Comparison of ENCODE assay signal across 1 cellular context in the genomic region with DNA sequence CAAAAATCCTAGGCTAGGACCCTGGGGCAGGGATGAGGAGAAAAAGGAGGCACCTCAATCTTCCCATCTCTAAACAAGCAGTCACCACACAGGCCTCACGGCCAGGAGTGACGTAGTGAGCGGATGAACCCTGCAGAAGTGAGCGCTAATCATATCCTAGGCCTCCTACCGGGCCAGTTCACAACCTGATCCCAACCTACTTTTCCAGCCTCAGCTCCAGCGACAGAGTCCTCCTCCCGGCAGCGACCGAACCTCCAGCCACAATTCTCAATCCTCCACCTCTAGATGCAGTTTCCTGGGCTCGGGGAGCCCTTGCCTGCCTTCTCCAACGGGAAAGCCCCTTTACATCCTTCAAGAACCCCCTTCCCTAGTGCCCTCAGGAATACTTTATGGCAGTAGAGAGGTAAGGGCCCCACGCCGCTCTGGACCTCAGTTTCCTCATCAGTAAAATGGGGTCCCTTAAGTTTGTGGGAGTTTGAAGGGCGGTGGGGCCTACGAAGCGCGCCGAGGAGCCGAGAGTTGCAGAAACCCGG.
TF ChIP-seq lines count a peak whose summit lies in the region.

No MANE protein-coding gene starts in this region.

TF ChIP-seq in A549, 52 proteins besides CTCF, POLR2A, EP300 and RAD21 (continued from another document):
- TF ChIP-seq, protein P1, sequence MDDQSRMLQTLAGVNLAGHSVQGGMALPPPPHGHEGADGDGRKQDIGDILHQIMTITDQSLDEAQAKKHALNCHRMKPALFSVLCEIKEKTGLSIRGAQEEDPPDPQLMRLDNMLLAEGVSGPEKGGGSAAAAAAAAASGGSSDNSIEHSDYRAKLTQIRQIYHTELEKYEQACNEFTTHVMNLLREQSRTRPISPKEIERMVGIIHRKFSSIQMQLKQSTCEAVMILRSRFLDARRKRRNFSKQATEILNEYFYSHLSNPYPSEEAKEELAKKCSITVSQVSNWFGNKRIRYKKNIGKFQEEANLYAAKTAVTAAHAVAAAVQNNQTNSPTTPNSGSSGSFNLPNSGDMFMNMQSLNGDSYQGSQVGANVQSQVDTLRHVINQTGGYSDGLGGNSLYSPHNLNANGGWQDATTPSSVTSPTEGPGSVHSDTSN (IDR thresholded peaks at IDR 0.05): no peak
